In genomic region chr3:194381460-194381875, GRCh38 we compare ENCODE assay signal across 12 cellular contexts. TPM values are rescaled to one million over a fixed set of nuclear protein-coding genes. Genes with fewer than 3 reads are reported as not detected.
A peak's percentile ranks its signal among the peaks of the same experiment; 100 is the strongest.
DNase-seq lines count a peak whose midpoint lies in the region; ATAC-seq, FAIRE-seq and TF ChIP-seq lines count a peak whose summit lies in the region.
"Had no signal": no experiment of that assay in that cellular context is flagged by ENCODE, and none has a peak within 500 bp of the region (broad histone marks: within the 10 kb centered on the region; RNA-seq: fewer than 3 reads in every experiment).

No MANE protein-coding gene starts in this region.

- POLR2A ChIA-PET in A549 (lab: Yijun Ruan, JAX) (no interaction called here), HCT116 (lab: Charles Lee) (no interaction called here), RWPE1 (lab: Yijun Ruan, JAX; ENCODE audit: low non-redundant PET) (no interaction called here)

- H3K9me2 ChIP-seq in HCT116 (ENCODE audit: insufficient read depth), result no peaks in the 10 kb centered on the region

- no peak overlapping the region for H3K18ac ChIP-seq in trophoblast cell (ENCODE audit: low read length)

- no peak overlapping the region for H3K23ac ChIP-seq in trophoblast cell (ENCODE audit: low read length)

- H2AK5ac ChIP-seq in trophoblast cell (ENCODE audit: low read length), result no peak overlapping the region

- H3K27ac ChIP-seq in A549, result no peak overlapping the region
- no peak overlapping the region for H3K27ac ChIP-seq in HCT116 (ENCODE audit: low read depth, low read length)
- H3K27ac ChIP-seq in VCaP, result peak overlapping the region; percentile 46; the same call in 1 of the 2 replicates
- no peak overlapping the region for H3K27ac ChIP-seq in RWPE1
- H3K27ac ChIP-seq in trophoblast cell (ENCODE audit: low read depth, low read length), result no peak overlapping the region
- H3K27ac ChIP-seq: left ventricle myocardium inferior had no signal

- no TSS peak for BruUV-seq in HCT116 (replicated peaks; lab: Mats Ljungman, UMichigan)

- no peaks in the 10 kb centered on the region for H3K36me3 ChIP-seq in HCT116 (ENCODE audit: control insufficient read depth in 1 of 2, insufficient read depth in 2 of 2, low read length in 2 of 2)
- H3K36me3 ChIP-seq in trophoblast cell (ENCODE audit: control insufficient read depth in 1 of 2, insufficient read depth in 2 of 2, low read length in 2 of 2), result no peaks in the 10 kb centered on the region
- H3K36me3 ChIP-seq: left ventricle myocardium inferior had no signal

- H2BK12ac ChIP-seq in trophoblast cell (ENCODE audit: low read length), result no peak overlapping the region

- H3K9me3 ChIP-seq in A549 (no peaks in the 10 kb centered on the region), HCT116 (ENCODE audit: control insufficient read depth in 1 of 2, insufficient read depth in 1 of 2, low read depth in 1 of 2, low read length in 2 of 2) (no peaks in the 10 kb centered on the region), trophoblast cell (ENCODE audit: insufficient read depth, low read depth, low read length) (no peaks in the 10 kb centered on the region)
- H3K9me3 ChIP-seq: left ventricle myocardium inferior had no signal

- no peaks in the 10 kb centered on the region for H3K27me3 ChIP-seq in HCT116 (ENCODE audit: insufficient read depth, low read length)
- no peaks in the 10 kb centered on the region for H3K27me3 ChIP-seq in trophoblast cell (ENCODE audit: insufficient read depth, low read length)

- no peak for TF ChIP-seq EP300 in A549 (IDR thresholded peaks at IDR 0.05)

- TF ChIP-seq RAD21 in A549 (conservative IDR thresholded peaks at IDR 0.05 in 1 of 2, IDR thresholded peaks at IDR 0.05 in 1 of 2) (no peak), HCT116 (IDR thresholded peaks at IDR 0.05; ENCODE audit: low read depth) (no peak)

- H4K8ac ChIP-seq in trophoblast cell (ENCODE audit: low read depth, low read length), result no peak overlapping the region

- H2BK5ac ChIP-seq in trophoblast cell (ENCODE audit: low read depth, low read length, poor library complexity), result no peak overlapping the region

- H3K4me3 ChIP-seq in A549 (no peak overlapping the region), HCT116 (replicated peaks in 1 of 2; ENCODE audit: low read depth in 1 of 2, low read length in 2 of 2) (peak overlapping the region; percentile 30 to 48), trophoblast cell (ENCODE audit: low read depth, low read length) (no peak overlapping the region)
- H3K4me3 ChIP-seq: left ventricle myocardium inferior had no signal

- no peak overlapping the region for H4K12ac ChIP-seq in trophoblast cell (ENCODE audit: low read depth, low read length)

- H4K91ac ChIP-seq in trophoblast cell (ENCODE audit: low read depth, low read length), result no peak overlapping the region

- H4K20me1 ChIP-seq in HCT116 (ENCODE audit: insufficient read depth), result no peaks in the 10 kb centered on the region

- DNase-seq in A549 (ENCODE audit: low read depth in 1 of 2, low spot score in 1 of 2), result no peak
- DNase-seq in HCT116 (ENCODE audit: low read depth, low spot score), result peak; percentile 38
- peak; percentile 43 for DNase-seq in left kidney (ENCODE audit: low read depth, low spot score)
- DNase-seq in NCI-H1417 (lab: John Stamatoyannopoulos, UW), result no peak
- DNase-seq in RWPE1 (ENCODE audit: low spot score), result no peak
- DNase-seq in trophoblast cell, result no peak
- DNase-seq: amniotic stem cell; effector CD8-positive, alpha-beta T cell; left ventricle myocardium inferior had no signal

- H3K79me2 ChIP-seq in HCT116 (ENCODE audit: insufficient read depth, low read length) (no peaks in the 10 kb centered on the region), trophoblast cell (ENCODE audit: control insufficient read depth, insufficient read depth, low read length, poor library complexity) (no peaks in the 10 kb centered on the region)

- peak overlapping the region; percentile 67 for H2AFZ ChIP-seq in HCT116 (ENCODE audit: low read depth, low read length, poor library complexity, severe bottlenecking)
- H2AFZ ChIP-seq in trophoblast cell (ENCODE audit: insufficient read depth, low read length, poor library complexity), result no peak overlapping the region

- TF ChIP-seq POLR2A in A549 (IDR thresholded peaks at IDR 0.05; ENCODE audit: low read length) (no peak), HCT116 (IDR thresholded peaks at IDR 0.05; ENCODE audit: borderline replicate concordance, extremely low read depth, insufficient read depth, insufficient read length) (no peak)

- peak in 1 of 2 experiments; percentile 85; a peak in 4 of 6 replicates for ATAC-seq in A549
- ATAC-seq in HCT116, result peak; percentile 98
- no peak for ATAC-seq in HG03442 (IDR thresholded peaks at IDR 0.05; ENCODE audit: unreplicated experiment)

- no peak overlapping the region for H2BK120ac ChIP-seq in trophoblast cell (ENCODE audit: insufficient read depth, low read length, poor library complexity)

- H3K79me1 ChIP-seq in trophoblast cell (ENCODE audit: low read length), result no peaks in the 10 kb centered on the region

- no peak for TF ChIP-seq CTCF in A549 (IDR thresholded peaks at IDR 0.05)
- TF ChIP-seq CTCF in HCT116 (IDR thresholded peaks at IDR 0.05 in 2 of 3, conservative IDR thresholded peaks at IDR 0.05 in 1 of 3; ENCODE audit: borderline replicate concordance in 1 of 3, insufficient read depth in 1 of 3, low read depth in 2 of 3, low read length in 2 of 3), result no peak
- TF ChIP-seq CTCF in VCaP (conservative IDR thresholded peaks at IDR 0.05), result no peak
- TF ChIP-seq CTCF in RWPE1 (conservative IDR thresholded peaks at IDR 0.05; ENCODE audit: low read depth), result no peak

- H3K4me1 ChIP-seq in A549 (peaks cover 2% of the 10 kb centered on the region; the same call in 1 of the 3 replicates), HCT116 (ENCODE audit: control insufficient read depth in 1 of 2, insufficient read depth in 2 of 2, low read length in 2 of 2) (peaks cover 0 to 6% of the 10 kb centered on the region in 2 experiments; a peak in 1 of 4 replicates), trophoblast cell (ENCODE audit: control insufficient read depth in 1 of 2, insufficient read depth in 2 of 2, low read length in 2 of 2) (peaks cover 0 to 2% of the 10 kb centered on the region in 2 experiments)
- H3K4me1 ChIP-seq: left ventricle myocardium inferior had no signal

- FAIRE-seq in A549 (lab: Jason Lieb, UNC), result no peak
- FAIRE-seq: G401.6 had no signal

- WGBS in A549 (ENCODE audit: missing lambda C conversion rate), result 55% methylated on average over 14 of the region's 17 CpGs
- WGBS in trophoblast cell (ENCODE audit: extremely low coverage, insufficient coverage, insufficient read length), result no CpG with 5 or more reads among the region's 17 CpGs

- RAD21 ChIA-PET in HCT116 (lab: Charles Lee; ENCODE audit: low non-redundant PET in 1 of 2, low total read pairs in 2 of 2, uncharacterized antibody in 2 of 2, unreplicated experiment in 2 of 2), result no interaction called here

- H3K4me2 ChIP-seq in A549 (peak overlapping the region; percentile 25; the same call in 1 of the 3 replicates), HCT116 (ENCODE audit: low read length) (peak overlapping the region; percentile 85), trophoblast cell (ENCODE audit: low read length) (no peak overlapping the region)

- no peak overlapping the region for H3K4ac ChIP-seq in trophoblast cell (ENCODE audit: low read depth, low read length)

- H3K9ac ChIP-seq in HCT116 (ENCODE audit: low read length), result no peak overlapping the region
- no peak overlapping the region for H3K9ac ChIP-seq in trophoblast cell (ENCODE audit: low read length)

- CTCF ChIA-PET in A549 (lab: Yijun Ruan, JAX), result interaction anchor here (0.9 to 1.7 kb wide), 2 partner anchors 14 to 41 kb away, joined by 3 to 4 read pairs; no protein-coding TSS in a partner anchor
- CTCF ChIA-PET in HCT116 (lab: Charles Lee), result no interaction called here
- CTCF ChIA-PET in RWPE1 (lab: Yijun Ruan, JAX), result interaction anchor here (0.6 kb wide), 1 partner anchor 36 kb away, joined by 3 read pairs; no protein-coding TSS in a partner anchor

- intact Hi-C loops in HCT116 (cut with micrococcal nuclease), result no loop called here

- no peak overlapping the region for H3K14ac ChIP-seq in trophoblast cell (ENCODE audit: low read length)

TF ChIP-seq in A549, 52 proteins besides CTCF, POLR2A, EP300 and RAD21 (continues in another document):
- TF ChIP-seq PHF8 (IDR thresholded peaks at IDR 0.05; ENCODE audit: borderline replicate concordance, low read depth), result no peak
- no peak for TF ChIP-seq HOXA7 (CRISPR knock-in tag; IDR thresholded peaks at IDR 0.05)
- no peak for TF ChIP-seq ZC3H11A (IDR thresholded peaks at IDR 0.05)

TF ChIP-seq in HCT116, 20 proteins besides CTCF, POLR2A, EP300 and RAD21 (continues in another document):
- TF ChIP-seq SRF (IDR thresholded peaks at IDR 0.05; ENCODE audit: low read depth), result no peak
- no peak for TF ChIP-seq ZFX (IDR thresholded peaks at IDR 0.05)
- no peak for TF ChIP-seq POLR2AphosphoS5 (IDR thresholded peaks at IDR 0.05; ENCODE audit: low read depth, low read length)

RNA-seq across cellular contexts. Expression of gene LRRC15, which starts 11.9 kb away (rescaled TPM):
- polyA plus RNA-seq in A549 (2011; rRNA removed) (0.05 TPM in 2 replicates), A549 (2017; fragmentation: RNase III; extraction: RNeasy Plus Mini Kit Qiagen cat#74134 plus additional on column Dnase treatment) (0.08 to 0.14 TPM (median 0.13 TPM) in 3 replicates)
- 0.03 and 0.06 TPM in 2 replicates for polyA plus RNA-seq in A549 (2012; cell fraction: cytosol; rRNA removed)
- polyA plus RNA-seq in A549 (2012; cell fraction: nucleus; rRNA removed), result 0.05 and 0.10 TPM in 2 replicates
- not detected in 2 replicates for polyA minus RNA-seq in A549 (2011; rRNA and poly(A)+ RNA removed)
- total RNA-seq in HCT116 (2021; ENCODE audit: unreplicated experiment), result not detected
- polyA plus RNA-seq in HCT116 (2012), result 0.02 and 0.03 TPM in 2 replicates
- polyA plus RNA-seq in trophoblast cell (2013), result 2.4 and 2.6 TPM in 2 replicates

RNA-seq across cellular contexts. Expression of gene GP5, which starts 17.6 kb away (rescaled TPM):
- not detected in 2 replicates for polyA plus RNA-seq in A549 (2011; rRNA removed)
- polyA plus RNA-seq in A549 (2012; cell fraction: cytosol; rRNA removed), result 0.01 TPM in 2 replicates
- 0.01 and 0.04 TPM in 2 replicates for polyA plus RNA-seq in A549 (2012; cell fraction: nucleus; rRNA removed)
- polyA plus RNA-seq in A549 (2017; fragmentation: RNase III; extraction: RNeasy Plus Mini Kit Qiagen cat#74134 plus additional on column Dnase treatment), result 0.03 TPM in 1 of 3 replicates, not detected in the others
- 0.08 TPM in 1 of 2 replicates, not detected in the other for polyA minus RNA-seq in A549 (2011; rRNA and poly(A)+ RNA removed)
- 0.15 TPM for total RNA-seq in HCT116 (2021; ENCODE audit: unreplicated experiment)
- 0.01 TPM in 1 of 2 replicates, not detected in the other for polyA plus RNA-seq in HCT116 (2012)
- 0.01 TPM in 1 of 2 replicates, not detected in the other for polyA plus RNA-seq in trophoblast cell (2013)
- total RNA-seq: left ventricle myocardium inferior had no signal

RNA-seq across cellular contexts. Expression of gene CPN2, which starts 30.3 kb away (rescaled TPM):
- not detected in 2 replicates for polyA plus RNA-seq in A549 (2011; rRNA removed)
- polyA plus RNA-seq in A549 (2012; cell fraction: cytosol; rRNA removed), result 0.03 TPM in 1 of 2 replicates, not detected in the other
- polyA plus RNA-seq in A549 (2012; cell fraction: nucleus; rRNA removed), result not detected in 2 replicates
- not detected in 3 replicates for polyA plus RNA-seq in A549 (2017; fragmentation: RNase III; extraction: RNeasy Plus Mini Kit Qiagen cat#74134 plus additional on column Dnase treatment)
- not detected in 2 replicates for polyA minus RNA-seq in A549 (2011; rRNA and poly(A)+ RNA removed)
- total RNA-seq in HCT116 (2021; ENCODE audit: unreplicated experiment), result not detected
- 0.03 TPM in 1 of 2 replicates, not detected in the other for polyA plus RNA-seq in HCT116 (2012)
- 0.01 TPM in 2 replicates for polyA plus RNA-seq in trophoblast cell (2013)

Comparison
In these comparisons a context has a peak if more than half of its experiments do, and no peak if none do; other contexts are left out.
1. DNase-seq: peak in HCT116 (single experiment) and left kidney (single experiment); none in A549 (0 of 2), NCI-H1417 (0 of 3), RWPE1 (single experiment) and trophoblast cell (0 of 2).
2. H3K4me3 ChIP-seq: peak in HCT116 (2 of 2); none in A549 (single experiment) and trophoblast cell (single experiment).